In genomic region chr13:107716741-107717140, GRCh38 we compare ENCODE assay signal across 22 cellular contexts.
"Had no signal": no experiment of that assay in that cellular context is flagged by ENCODE, and none has a peak within 500 bp of the region (broad histone marks: within the 10 kb centered on the region; RNA-seq: fewer than 3 reads in every experiment).

No MANE protein-coding gene starts in this region.

- H3K4me3 ChIP-seq: SJSA1, SK-N-MC had no signal

- H3K4me1 ChIP-seq: SJSA1 had no signal

- H3K36me3 ChIP-seq: SJSA1 had no signal

- H3K27me3 ChIP-seq: SJSA1 had no signal

- H3K9me3 ChIP-seq: SJSA1 had no signal

- DNase-seq: KBM-7, MV-4-11, NCI-H1048, NCI-H1105 treated with DMSO at 0.1 percent for 48 hours, NCI-H1417 treated with DMSO at 0.1 percent for 48 hours, NCI-H146, NCI-H1694 treated with DMSO at 0.1 percent for 48 hours, NCI-H1930, NCI-H2081, NCI-H2171, NCI-H226, NCI-H446, NCI-H510A, NCI-H524 treated with DMSO at 0.1 percent for 48 hours, NCI-H69, NCI-H774, Right ventricle myocardium superior, RPMI8226, SIG-M5 had no signal

- FAIRE-seq: RCC 7860 had no signal

- H3K27ac ChIP-seq: SJSA1, SK-N-MC had no signal
